In the genomic region with DNA sequence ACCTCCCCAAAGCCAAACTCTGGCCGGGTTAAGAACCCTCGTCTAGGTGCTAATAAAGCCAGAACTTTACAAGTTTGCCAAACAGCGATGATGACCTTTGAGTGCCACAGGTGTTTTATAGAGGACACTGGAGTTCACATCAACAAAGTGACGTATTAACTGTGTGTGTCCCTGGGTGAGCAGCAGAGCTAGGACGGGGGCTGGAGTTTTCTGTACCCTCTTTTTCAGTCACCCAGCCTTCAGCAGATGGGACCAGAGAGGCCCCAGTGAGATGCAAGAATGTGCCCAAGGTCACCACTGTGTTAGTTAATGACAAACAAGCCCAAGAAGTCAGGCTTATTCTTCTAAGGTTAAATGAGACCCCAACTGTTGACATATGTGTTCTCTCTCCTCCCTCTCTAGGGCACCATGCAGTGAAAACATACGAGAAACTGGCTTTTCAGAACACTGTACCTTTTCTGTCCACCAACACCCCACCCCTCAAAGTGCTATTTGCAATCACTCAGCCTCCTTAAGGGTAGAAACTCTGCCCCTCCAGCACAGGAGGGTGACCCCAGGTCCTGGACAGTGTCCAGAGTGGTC, we compare ENCODE assay signal across 1 cellular context.
TF ChIP-seq lines count a peak whose summit lies in the region.

No MANE protein-coding gene starts in this region.

TF ChIP-seq in H1, 55 proteins besides CTCF, POLR2A, EP300 and RAD21:
- no peak for TF ChIP-seq SUZ12 (IDR thresholded peaks at IDR 0.05; ENCODE audit: low read length)
- no peak for TF ChIP-seq YY1 (IDR thresholded peaks at IDR 0.05; ENCODE audit: low read depth, low read length)
- no peak for TF ChIP-seq MAFK (IDR thresholded peaks at IDR 0.05; ENCODE audit: low read depth, low read length)
- TF ChIP-seq BACH1 (IDR thresholded peaks at IDR 0.05; ENCODE audit: low read length): no peak
